1 cellular context compared by ENCODE assay signal in the genomic region with DNA sequence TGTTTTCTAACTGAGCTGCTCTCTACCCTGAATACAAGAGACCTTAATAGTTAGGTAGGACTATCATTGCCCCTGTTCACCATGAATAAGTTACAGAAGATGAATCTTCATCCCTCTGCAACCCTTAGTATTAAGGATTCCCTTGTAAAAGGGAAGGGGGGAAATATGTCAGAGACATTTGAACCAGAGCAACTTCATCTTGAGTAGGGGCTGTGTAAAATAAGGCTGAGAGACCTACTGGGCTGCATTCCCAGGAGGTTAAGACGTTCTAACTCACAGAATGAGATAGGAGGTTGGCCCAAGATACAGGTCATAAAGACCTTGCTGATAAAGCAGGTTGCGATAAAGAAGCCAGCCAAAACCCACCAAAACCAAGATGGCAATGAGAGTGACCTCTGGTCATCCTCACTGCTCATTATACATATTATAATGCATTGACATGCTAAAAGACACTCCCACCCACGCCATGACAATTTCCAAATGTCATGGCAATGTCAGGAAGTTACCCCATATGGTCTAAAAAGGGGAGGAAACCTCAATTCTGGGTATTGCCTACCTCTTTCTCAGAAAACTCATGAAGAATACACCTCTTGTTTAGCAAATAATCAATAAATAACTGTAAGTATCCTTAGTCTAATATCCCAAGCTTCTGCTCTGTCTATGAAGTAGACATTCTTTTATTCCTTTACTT.
TF ChIP-seq lines count a peak whose summit lies in the region.

No MANE protein-coding gene starts in this region.

TF ChIP-seq in K562, 482 proteins besides CTCF, POLR2A, EP300 and RAD21 (continued from another document and continues in another):
- TF ChIP-seq, protein P1, sequence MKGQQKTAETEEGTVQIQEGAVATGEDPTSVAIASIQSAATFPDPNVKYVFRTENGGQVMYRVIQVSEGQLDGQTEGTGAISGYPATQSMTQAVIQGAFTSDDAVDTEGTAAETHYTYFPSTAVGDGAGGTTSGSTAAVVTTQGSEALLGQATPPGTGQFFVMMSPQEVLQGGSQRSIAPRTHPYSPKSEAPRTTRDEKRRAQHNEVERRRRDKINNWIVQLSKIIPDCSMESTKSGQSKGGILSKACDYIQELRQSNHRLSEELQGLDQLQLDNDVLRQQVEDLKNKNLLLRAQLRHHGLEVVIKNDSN (CRISPR knock-in tag; IDR thresholded peaks at IDR 0.05) = no peak
- TF ChIP-seq, protein P2, sequence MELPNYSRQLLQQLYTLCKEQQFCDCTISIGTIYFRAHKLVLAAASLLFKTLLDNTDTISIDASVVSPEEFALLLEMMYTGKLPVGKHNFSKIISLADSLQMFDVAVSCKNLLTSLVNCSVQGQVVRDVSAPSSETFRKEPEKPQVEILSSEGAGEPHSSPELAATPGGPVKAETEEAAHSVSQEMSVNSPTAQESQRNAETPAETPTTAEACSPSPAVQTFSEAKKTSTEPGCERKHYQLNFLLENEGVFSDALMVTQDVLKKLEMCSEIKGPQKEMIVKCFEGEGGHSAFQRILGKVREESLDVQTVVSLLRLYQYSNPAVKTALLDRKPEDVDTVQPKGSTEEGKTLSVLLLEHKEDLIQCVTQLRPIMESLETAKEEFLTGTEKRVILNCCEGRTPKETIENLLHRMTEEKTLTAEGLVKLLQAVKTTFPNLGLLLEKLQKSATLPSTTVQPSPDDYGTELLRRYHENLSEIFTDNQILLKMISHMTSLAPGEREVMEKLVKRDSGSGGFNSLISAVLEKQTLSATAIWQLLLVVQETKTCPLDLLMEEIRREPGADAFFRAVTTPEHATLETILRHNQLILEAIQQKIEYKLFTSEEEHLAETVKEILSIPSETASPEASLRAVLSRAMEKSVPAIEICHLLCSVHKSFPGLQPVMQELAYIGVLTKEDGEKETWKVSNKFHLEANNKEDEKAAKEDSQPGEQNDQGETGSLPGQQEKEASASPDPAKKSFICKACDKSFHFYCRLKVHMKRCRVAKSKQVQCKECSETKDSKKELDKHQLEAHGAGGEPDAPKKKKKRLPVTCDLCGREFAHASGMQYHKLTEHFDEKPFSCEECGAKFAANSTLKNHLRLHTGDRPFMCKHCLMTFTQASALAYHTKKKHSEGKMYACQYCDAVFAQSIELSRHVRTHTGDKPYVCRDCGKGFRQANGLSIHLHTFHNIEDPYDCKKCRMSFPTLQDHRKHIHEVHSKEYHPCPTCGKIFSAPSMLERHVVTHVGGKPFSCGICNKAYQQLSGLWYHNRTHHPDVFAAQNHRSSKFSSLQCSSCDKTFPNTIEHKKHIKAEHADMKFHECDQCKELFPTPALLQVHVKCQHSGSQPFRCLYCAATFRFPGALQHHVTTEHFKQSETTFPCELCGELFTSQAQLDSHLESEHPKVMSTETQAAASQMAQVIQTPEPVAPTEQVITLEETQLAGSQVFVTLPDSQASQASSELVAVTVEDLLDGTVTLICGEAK (IDR thresholded peaks at IDR 0.05) = no peak
- TF ChIP-seq, protein P2 (CRISPR knock-in tag; IDR thresholded peaks at IDR 0.05) = no peak
- TF ChIP-seq, protein P3, sequence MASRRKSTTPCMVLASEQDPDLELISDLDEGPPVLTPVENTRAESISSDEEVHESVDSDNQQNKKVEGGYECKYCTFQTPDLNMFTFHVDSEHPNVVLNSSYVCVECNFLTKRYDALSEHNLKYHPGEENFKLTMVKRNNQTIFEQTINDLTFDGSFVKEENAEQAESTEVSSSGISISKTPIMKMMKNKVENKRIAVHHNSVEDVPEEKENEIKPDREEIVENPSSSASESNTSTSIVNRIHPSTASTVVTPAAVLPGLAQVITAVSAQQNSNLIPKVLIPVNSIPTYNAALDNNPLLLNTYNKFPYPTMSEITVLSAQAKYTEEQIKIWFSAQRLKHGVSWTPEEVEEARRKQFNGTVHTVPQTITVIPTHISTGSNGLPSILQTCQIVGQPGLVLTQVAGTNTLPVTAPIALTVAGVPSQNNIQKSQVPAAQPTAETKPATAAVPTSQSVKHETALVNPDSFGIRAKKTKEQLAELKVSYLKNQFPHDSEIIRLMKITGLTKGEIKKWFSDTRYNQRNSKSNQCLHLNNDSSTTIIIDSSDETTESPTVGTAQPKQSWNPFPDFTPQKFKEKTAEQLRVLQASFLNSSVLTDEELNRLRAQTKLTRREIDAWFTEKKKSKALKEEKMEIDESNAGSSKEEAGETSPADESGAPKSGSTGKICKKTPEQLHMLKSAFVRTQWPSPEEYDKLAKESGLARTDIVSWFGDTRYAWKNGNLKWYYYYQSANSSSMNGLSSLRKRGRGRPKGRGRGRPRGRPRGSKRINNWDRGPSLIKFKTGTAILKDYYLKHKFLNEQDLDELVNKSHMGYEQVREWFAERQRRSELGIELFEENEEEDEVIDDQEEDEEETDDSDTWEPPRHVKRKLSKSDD (conservative IDR thresholded peaks at IDR 0.05; ENCODE audit: low read length) = no peak
- TF ChIP-seq KDM2B (CRISPR knock-in tag; IDR thresholded peaks at IDR 0.05) = no peak
- TF ChIP-seq HEY1 (CRISPR knock-in tag; IDR thresholded peaks at IDR 0.05; ENCODE audit: borderline replicate concordance) = no peak
- peak; percentile 50; the same call in 1 of the 2 replicates for TF ChIP-seq ZNF79 (CRISPR knock-in tag; IDR thresholded peaks at IDR 0.05; ENCODE audit: low read depth)
- no peak for TF ChIP-seq NR2C2 (CRISPR knock-in tag; IDR thresholded peaks at IDR 0.05)
- peak; percentile 26; the same call in 1 of the 2 replicates for TF ChIP-seq NR2C2 (tag; IDR thresholded peaks at IDR 0.05)
- no peak for TF ChIP-seq HMG20B (CRISPR knock-in tag; IDR thresholded peaks at IDR 0.05)
- TF ChIP-seq, protein P4, sequence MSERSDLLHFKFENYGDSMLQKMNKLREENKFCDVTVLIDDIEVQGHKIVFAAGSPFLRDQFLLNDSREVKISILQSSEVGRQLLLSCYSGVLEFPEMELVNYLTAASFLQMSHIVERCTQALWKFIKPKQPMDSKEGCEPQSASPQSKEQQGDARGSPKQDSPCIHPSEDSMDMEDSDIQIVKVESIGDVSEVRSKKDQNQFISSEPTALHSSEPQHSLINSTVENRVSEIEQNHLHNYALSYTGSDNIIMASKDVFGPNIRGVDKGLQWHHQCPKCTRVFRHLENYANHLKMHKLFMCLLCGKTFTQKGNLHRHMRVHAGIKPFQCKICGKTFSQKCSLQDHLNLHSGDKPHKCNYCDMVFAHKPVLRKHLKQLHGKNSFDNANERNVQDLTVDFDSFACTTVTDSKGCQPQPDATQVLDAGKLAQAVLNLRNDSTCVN (CRISPR knock-in tag; IDR thresholded peaks at IDR 0.05) = no peak
- TF ChIP-seq ZSCAN29 (IDR thresholded peaks at IDR 0.05) = no peak
- TF ChIP-seq SMARCE1 (IDR thresholded peaks at IDR 0.05) = no peak
- TF ChIP-seq CBFB (CRISPR knock-in tag; IDR thresholded peaks at IDR 0.05) = no peak
- TF ChIP-seq TCF7L2 (IDR thresholded peaks at IDR 0.05; ENCODE audit: low read depth, low read length) = no peak
- TF ChIP-seq, protein P5, sequence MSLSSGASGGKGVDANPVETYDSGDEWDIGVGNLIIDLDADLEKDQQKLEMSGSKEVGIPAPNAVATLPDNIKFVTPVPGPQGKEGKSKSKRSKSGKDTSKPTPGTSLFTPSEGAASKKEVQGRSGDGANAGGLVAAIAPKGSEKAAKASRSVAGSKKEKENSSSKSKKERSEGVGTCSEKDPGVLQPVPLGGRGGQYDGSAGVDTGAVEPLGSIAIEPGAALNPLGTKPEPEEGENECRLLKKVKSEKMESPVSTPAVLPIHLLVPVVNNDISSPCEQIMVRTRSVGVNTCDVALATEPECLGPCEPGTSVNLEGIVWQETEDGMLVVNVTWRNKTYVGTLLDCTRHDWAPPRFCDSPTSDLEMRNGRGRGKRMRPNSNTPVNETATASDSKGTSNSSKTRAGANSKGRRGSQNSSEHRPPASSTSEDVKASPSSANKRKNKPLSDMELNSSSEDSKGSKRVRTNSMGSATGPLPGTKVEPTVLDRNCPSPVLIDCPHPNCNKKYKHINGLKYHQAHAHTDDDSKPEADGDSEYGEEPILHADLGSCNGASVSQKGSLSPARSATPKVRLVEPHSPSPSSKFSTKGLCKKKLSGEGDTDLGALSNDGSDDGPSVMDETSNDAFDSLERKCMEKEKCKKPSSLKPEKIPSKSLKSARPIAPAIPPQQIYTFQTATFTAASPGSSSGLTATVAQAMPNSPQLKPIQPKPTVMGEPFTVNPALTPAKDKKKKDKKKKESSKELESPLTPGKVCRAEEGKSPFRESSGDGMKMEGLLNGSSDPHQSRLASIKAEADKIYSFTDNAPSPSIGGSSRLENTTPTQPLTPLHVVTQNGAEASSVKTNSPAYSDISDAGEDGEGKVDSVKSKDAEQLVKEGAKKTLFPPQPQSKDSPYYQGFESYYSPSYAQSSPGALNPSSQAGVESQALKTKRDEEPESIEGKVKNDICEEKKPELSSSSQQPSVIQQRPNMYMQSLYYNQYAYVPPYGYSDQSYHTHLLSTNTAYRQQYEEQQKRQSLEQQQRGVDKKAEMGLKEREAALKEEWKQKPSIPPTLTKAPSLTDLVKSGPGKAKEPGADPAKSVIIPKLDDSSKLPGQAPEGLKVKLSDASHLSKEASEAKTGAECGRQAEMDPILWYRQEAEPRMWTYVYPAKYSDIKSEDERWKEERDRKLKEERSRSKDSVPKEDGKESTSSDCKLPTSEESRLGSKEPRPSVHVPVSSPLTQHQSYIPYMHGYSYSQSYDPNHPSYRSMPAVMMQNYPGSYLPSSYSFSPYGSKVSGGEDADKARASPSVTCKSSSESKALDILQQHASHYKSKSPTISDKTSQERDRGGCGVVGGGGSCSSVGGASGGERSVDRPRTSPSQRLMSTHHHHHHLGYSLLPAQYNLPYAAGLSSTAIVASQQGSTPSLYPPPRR (CRISPR knock-in tag; IDR thresholded peaks at IDR 0.05; ENCODE audit: borderline replicate concordance) = no peak
- TF ChIP-seq, protein P6, sequence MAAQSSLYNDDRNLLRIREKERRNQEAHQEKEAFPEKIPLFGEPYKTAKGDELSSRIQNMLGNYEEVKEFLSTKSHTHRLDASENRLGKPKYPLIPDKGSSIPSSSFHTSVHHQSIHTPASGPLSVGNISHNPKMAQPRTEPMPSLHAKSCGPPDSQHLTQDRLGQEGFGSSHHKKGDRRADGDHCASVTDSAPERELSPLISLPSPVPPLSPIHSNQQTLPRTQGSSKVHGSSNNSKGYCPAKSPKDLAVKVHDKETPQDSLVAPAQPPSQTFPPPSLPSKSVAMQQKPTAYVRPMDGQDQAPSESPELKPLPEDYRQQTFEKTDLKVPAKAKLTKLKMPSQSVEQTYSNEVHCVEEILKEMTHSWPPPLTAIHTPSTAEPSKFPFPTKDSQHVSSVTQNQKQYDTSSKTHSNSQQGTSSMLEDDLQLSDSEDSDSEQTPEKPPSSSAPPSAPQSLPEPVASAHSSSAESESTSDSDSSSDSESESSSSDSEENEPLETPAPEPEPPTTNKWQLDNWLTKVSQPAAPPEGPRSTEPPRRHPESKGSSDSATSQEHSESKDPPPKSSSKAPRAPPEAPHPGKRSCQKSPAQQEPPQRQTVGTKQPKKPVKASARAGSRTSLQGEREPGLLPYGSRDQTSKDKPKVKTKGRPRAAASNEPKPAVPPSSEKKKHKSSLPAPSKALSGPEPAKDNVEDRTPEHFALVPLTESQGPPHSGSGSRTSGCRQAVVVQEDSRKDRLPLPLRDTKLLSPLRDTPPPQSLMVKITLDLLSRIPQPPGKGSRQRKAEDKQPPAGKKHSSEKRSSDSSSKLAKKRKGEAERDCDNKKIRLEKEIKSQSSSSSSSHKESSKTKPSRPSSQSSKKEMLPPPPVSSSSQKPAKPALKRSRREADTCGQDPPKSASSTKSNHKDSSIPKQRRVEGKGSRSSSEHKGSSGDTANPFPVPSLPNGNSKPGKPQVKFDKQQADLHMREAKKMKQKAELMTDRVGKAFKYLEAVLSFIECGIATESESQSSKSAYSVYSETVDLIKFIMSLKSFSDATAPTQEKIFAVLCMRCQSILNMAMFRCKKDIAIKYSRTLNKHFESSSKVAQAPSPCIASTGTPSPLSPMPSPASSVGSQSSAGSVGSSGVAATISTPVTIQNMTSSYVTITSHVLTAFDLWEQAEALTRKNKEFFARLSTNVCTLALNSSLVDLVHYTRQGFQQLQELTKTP (IDR thresholded peaks at IDR 0.05; ENCODE audit: low read depth in 1 of 2, partially characterized antibody in 2 of 2) = no peak
- no peak for TF ChIP-seq E2F3 (CRISPR knock-in tag; IDR thresholded peaks at IDR 0.05)
- 0 out of 2 replicates have a peak, but pooled peaks have one; percentile 35 for TF ChIP-seq PTRF (tag; IDR thresholded peaks at IDR 0.05)
- TF ChIP-seq GABPA (tag; conservative IDR thresholded peaks at IDR 0.05; ENCODE audit: low read depth) = no peak
- no peak for TF ChIP-seq GATAD2B (IDR thresholded peaks at IDR 0.05; ENCODE audit: borderline replicate concordance)
- TF ChIP-seq, protein P7, sequence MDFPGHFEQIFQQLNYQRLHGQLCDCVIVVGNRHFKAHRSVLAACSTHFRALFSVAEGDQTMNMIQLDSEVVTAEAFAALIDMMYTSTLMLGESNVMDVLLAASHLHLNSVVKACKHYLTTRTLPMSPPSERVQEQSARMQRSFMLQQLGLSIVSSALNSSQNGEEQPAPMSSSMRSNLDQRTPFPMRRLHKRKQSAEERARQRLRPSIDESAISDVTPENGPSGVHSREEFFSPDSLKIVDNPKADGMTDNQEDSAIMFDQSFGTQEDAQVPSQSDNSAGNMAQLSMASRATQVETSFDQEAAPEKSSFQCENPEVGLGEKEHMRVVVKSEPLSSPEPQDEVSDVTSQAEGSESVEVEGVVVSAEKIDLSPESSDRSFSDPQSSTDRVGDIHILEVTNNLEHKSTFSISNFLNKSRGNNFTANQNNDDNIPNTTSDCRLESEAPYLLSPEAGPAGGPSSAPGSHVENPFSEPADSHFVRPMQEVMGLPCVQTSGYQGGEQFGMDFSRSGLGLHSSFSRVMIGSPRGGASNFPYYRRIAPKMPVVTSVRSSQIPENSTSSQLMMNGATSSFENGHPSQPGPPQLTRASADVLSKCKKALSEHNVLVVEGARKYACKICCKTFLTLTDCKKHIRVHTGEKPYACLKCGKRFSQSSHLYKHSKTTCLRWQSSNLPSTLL (IDR thresholded peaks at IDR 0.05) = no peak
- no peak for TF ChIP-seq NR2C1 (IDR thresholded peaks at IDR 0.05)
- TF ChIP-seq NR2C1 (tag; IDR thresholded peaks at IDR 0.05) = peak; percentile 67
- TF ChIP-seq ILF3 (IDR thresholded peaks at IDR 0.05; ENCODE audit: borderline replicate concordance) = no peak
- TF ChIP-seq TEAD1 (CRISPR knock-in tag; IDR thresholded peaks at IDR 0.05) = no peak
- TF ChIP-seq ZNF76 (CRISPR knock-in tag; IDR thresholded peaks at IDR 0.05; ENCODE audit: borderline replicate concordance) = peak; percentile 52; the same call in 1 of the 2 replicates
